In the genomic region with DNA sequence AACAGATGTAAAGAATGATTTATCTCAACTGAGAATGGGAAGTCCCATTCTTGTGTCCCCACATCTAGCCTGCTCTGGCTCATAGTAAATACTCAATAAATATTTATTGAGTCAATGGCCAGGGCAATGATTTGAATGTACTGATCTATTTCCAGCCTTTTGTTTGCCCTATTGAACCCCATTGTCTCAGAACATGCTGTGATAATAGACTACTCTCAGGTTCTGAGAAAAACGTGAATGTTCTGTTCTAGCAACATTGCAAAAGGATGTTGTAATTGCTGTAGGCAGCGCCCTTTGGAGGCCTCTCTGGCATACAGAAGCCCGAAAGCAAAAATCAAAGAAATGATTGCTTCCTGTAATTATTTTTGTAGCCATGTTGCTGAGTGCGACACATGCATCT, we compare ENCODE assay signal across 14 cellular contexts.
"Had no signal": no experiment of that assay in that cellular context is flagged by ENCODE, and none has a peak within 500 bp of the region (broad histone marks: within the 10 kb centered on the region; RNA-seq: fewer than 3 reads in every experiment).

No MANE protein-coding gene starts in this region.

- H3K27me3 ChIP-seq: body of pancreas, foreskin keratinocyte, sigmoid colon had no signal

- H3K4me3 ChIP-seq: body of pancreas, sigmoid colon had no signal

- ATAC-seq: activated CD8-positive, alpha-beta memory T cell treated with anti-CD3 and anti-CD28 coated beads, Interleukin-2, amount 10 ng/mL, durations not matched to agents 7 days and 5 days; body of pancreas; foreskin keratinocyte; natural killer cell treated with Interleukin-12 subunit alpha and Interleukin-12 subunit beta and Interleukin-15 and Interleukin-18, amount 100 ng/mL, for 72 hours had no signal

- FAIRE-seq: endometrium, islet of Langerhans had no signal

- DNase-seq: activated CD4-positive, alpha-beta T cell treated with anti-CD3 and anti-CD28 coated beads, Interleukin-2, amount 50 U/mL, for 4 hours; activated CD4-positive, CD25-positive, alpha-beta regulatory T cell treated with anti-CD3 and anti-CD28 coated beads, Interleukin-2, amount 50 U/mL, for 72 hours; activated CD8-positive, alpha-beta memory T cell treated with anti-CD3 and anti-CD28 coated beads, Interleukin-2, amount 10 ng/mL, durations not matched to agents 7 days and 5 days; activated effector memory CD4-positive, alpha-beta T cell treated with Interleukin-2 at 50 U/mL for 16 hours; activated T-cell treated with anti-CD3 and anti-CD28 coated beads, Interleukin-2, amount 50 U/mL, for 24 hours; body of pancreas; foreskin keratinocyte; head of caudate nucleus; sigmoid colon; stimulated activated CD4-positive, alpha-beta T cell treated with anti-CD3 and anti-CD28 coated beads, Interleukin-12 subunit alpha, Interleukin-12 subunit beta, amount 100 ng/mL, for 4 hours; stimulated activated naive CD4-positive, alpha-beta T cell had no signal

- H3K4me1 ChIP-seq: foreskin keratinocyte, sigmoid colon had no signal

- H3K27ac ChIP-seq: body of pancreas, foreskin keratinocyte, sigmoid colon had no signal

- H3K9me3 ChIP-seq: body of pancreas, sigmoid colon had no signal

- H3K36me3 ChIP-seq: sigmoid colon had no signal
